ENCODE assay signal across 13 cellular contexts in the genomic region with DNA sequence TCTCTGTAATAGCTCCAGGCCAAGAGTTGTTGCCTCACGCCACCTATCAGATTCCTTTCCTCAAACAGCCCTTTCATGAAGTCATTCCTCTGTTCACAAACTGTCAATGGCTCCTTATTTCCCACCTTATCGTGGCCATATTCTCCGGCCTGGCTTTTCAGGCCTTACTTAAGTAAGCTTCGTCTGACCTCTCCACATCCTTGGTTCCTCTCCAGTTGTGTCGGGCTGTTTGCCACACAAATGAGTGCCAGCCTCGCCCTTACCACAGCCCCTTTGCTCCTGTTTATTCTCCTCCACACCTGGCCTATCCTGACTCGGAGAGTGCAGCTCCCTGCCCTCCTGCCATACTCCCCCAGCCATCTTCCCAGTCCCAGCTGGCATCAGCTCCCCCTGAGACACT. TPM values are rescaled to one million over a fixed set of nuclear protein-coding genes. Genes with fewer than 3 reads are reported as not detected.
DNase-seq lines count a peak whose midpoint lies in the region; ATAC-seq and TF ChIP-seq lines count a peak whose summit lies in the region.
"Had no signal": no experiment of that assay in that cellular context is flagged by ENCODE, and none has a peak within 500 bp of the region (broad histone marks: within the 10 kb centered on the region; RNA-seq: fewer than 3 reads in every experiment).

No MANE protein-coding gene starts in this region.

- H3K9me3 Mint-ChIP-seq in activated naive CD4-positive, alpha-beta T cell treated with anti-CD3 and anti-CD28 coated beads, Interleukin-2, amount 10 ng/mL, durations not matched to agents 7 days and 5 days: no peaks in the 10 kb centered on the region
- H3K9me3 Mint-ChIP-seq in activated naive CD4-positive, alpha-beta T cell treated with anti-CD3 and anti-CD28 coated beads, Interleukin-2, amount 50 U/mL, for 72 hours: no peaks in the 10 kb centered on the region
- no peaks in the 10 kb centered on the region for H3K9me3 Mint-ChIP-seq in activated T-helper 1 cell treated with anti-CD3 and anti-CD28 coated beads, Interleukin-12 subunit alpha, Interleukin-12 subunit beta, Interleukin-2, Interleukin-4 antibody, amounts not matched to agents 30 ng/mL and 10 ng/mL and 1 ng/mL, durations not matched to agents 14 hours and 24 hours and 36 hours
- H3K9me3 Mint-ChIP-seq in naive B cell: no peaks in the 10 kb centered on the region

- H3K4me3 ChIP-seq in transverse colon: no peak overlapping the region

- intact Hi-C loops in activated T-helper 1 cell treated with anti-CD3 and anti-CD28 coated beads, Interleukin-12 subunit alpha, Interleukin-12 subunit beta, Interleukin-2, Interleukin-4 antibody, amounts not matched to agents 30 ng/mL and 10 ng/mL and 1 ng/mL, durations not matched to agents 14 hours and 24 hours and 36 hours (cut with micrococcal nuclease): no loop called here
- intact Hi-C loops in transverse colon (cut with DNase I; ENCODE audit: low total_unique reads): no loop called here

- H3K4me1 Mint-ChIP-seq in activated naive CD4-positive, alpha-beta T cell treated with anti-CD3 and anti-CD28 coated beads, Interleukin-2, amount 10 ng/mL, durations not matched to agents 7 days and 5 days: peaks cover 23% of the 10 kb centered on the region
- H3K4me1 Mint-ChIP-seq in activated T-helper 1 cell treated with anti-CD3 and anti-CD28 coated beads, Interleukin-12 subunit alpha, Interleukin-12 subunit beta, Interleukin-2, Interleukin-4 antibody, amounts not matched to agents 30 ng/mL and 10 ng/mL and 1 ng/mL, durations not matched to agents 14 hours and 24 hours and 36 hours (ENCODE audit: low read depth): peaks cover 12% of the 10 kb centered on the region
- H3K4me1 Mint-ChIP-seq in naive B cell: peaks cover 37 to 57% (median 43%) of the 10 kb centered on the region in 3 donors

- TF ChIP-seq CTCF in transverse colon (IDR thresholded peaks at IDR 0.05): no peak

- peaks cover 0 to 1% (median 0%) of the 10 kb centered on the region in 4 donors for H3K36me3 ChIP-seq in transverse colon

- H3K36me3 Mint-ChIP-seq in activated naive CD4-positive, alpha-beta T cell treated with anti-CD3 and anti-CD28 coated beads, Interleukin-2, amount 10 ng/mL, durations not matched to agents 7 days and 5 days: peaks cover 25% of the 10 kb centered on the region
- H3K36me3 Mint-ChIP-seq in activated naive CD4-positive, alpha-beta T cell treated with anti-CD3 and anti-CD28 coated beads, Interleukin-2, amount 50 U/mL, for 72 hours: peaks cover 5 to 15% of the 10 kb centered on the region in 2 donors
- H3K36me3 Mint-ChIP-seq in activated T-helper 1 cell treated with anti-CD3 and anti-CD28 coated beads, Interleukin-12 subunit alpha, Interleukin-12 subunit beta, Interleukin-2, Interleukin-4 antibody, amounts not matched to agents 30 ng/mL and 10 ng/mL and 1 ng/mL, durations not matched to agents 14 hours and 24 hours and 36 hours (ENCODE audit: low read depth): peaks cover 28% of the 10 kb centered on the region
- H3K36me3 Mint-ChIP-seq in naive B cell: no peaks in the 10 kb centered on the region

- no peak for ATAC-seq in activated naive CD4-positive, alpha-beta T cell treated with anti-CD3 and anti-CD28 coated beads, Interleukin-2, amount 50 U/mL, for 72 hours
- ATAC-seq in naive B cell (ENCODE audit: low read depth in 2 of 2) (no peak), HG03108 (IDR thresholded peaks at IDR 0.05; ENCODE audit: unreplicated experiment) (no peak)

- in situ Hi-C loops in transverse colon (cut with MboI; ENCODE audit: low pct_ligation_motif_present in 1 of 4, low pct_unique_long_range_greater_than_20kb in 1 of 4, low sequenced_read_pairs in 3 of 4): no loop called here

- no peaks in the 10 kb centered on the region for H3K27me3 ChIP-seq in transverse colon

- peaks cover 12 to 58% (median 39%) of the 10 kb centered on the region in 4 donors for H3K4me1 ChIP-seq in transverse colon

- CTCF ChIA-PET in activated naive CD4-positive, alpha-beta T cell treated with anti-CD3 and anti-CD28 coated beads, Interleukin-2, amount 10 ng/mL, durations not matched to agents 7 days and 5 days (lab: Charles Lee): interaction anchor here (1.5 to 6.1 kb wide), 4 partner anchors 16 to 200 kb away, joined by 3 to 31 read pairs (median 10); no protein-coding TSS in a partner anchor

- peak overlapping the region; percentile 4 for H3K4me3 Mint-ChIP-seq in activated naive CD4-positive, alpha-beta T cell treated with anti-CD3 and anti-CD28 coated beads, Interleukin-2, amount 10 ng/mL, durations not matched to agents 7 days and 5 days
- H3K4me3 Mint-ChIP-seq in activated T-helper 1 cell treated with anti-CD3 and anti-CD28 coated beads, Interleukin-12 subunit alpha, Interleukin-12 subunit beta, Interleukin-2, Interleukin-4 antibody, amounts not matched to agents 30 ng/mL and 10 ng/mL and 1 ng/mL, durations not matched to agents 14 hours and 24 hours and 36 hours: peak overlapping the region; percentile 46
- H3K4me3 Mint-ChIP-seq in naive B cell: peak overlapping the region in 7 of 8 donors; percentile 25 to 83 (median 77)

- WGBS in transverse colon (ENCODE audit: low coverage in 1 of 2), 2 donors: 59 to 69% methylated on average over 7 of the region's 7 CpGs

- no peaks in the 10 kb centered on the region for H3K9me3 ChIP-seq in transverse colon

- H3K27ac Mint-ChIP-seq in activated naive CD4-positive, alpha-beta T cell treated with anti-CD3 and anti-CD28 coated beads, Interleukin-2, amount 10 ng/mL, durations not matched to agents 7 days and 5 days: peak overlapping the region; percentile 31
- H3K27ac Mint-ChIP-seq in activated naive CD4-positive, alpha-beta T cell treated with anti-CD3 and anti-CD28 coated beads, Interleukin-2, amount 50 U/mL, for 72 hours: no peak overlapping the region
- no peak overlapping the region for H3K27ac Mint-ChIP-seq in activated T-helper 1 cell treated with anti-CD3 and anti-CD28 coated beads, Interleukin-12 subunit alpha, Interleukin-12 subunit beta, Interleukin-2, Interleukin-4 antibody, amounts not matched to agents 30 ng/mL and 10 ng/mL and 1 ng/mL, durations not matched to agents 14 hours and 24 hours and 36 hours
- H3K27ac Mint-ChIP-seq in naive B cell: peak overlapping the region in 2 of 6 donors; percentile 29 to 79

- DNase-seq in activated naive CD4-positive, alpha-beta T cell treated with anti-CD3 and anti-CD28 coated beads, Interleukin-2, amount 10 ng/mL, durations not matched to agents 7 days and 5 days: peak; percentile 14
- DNase-seq in activated naive CD4-positive, alpha-beta T cell treated with anti-CD3 and anti-CD28 coated beads, Interleukin-2, amount 50 U/mL, for 72 hours (ENCODE audit: low spot score in 2 of 2): no peak
- no peak for DNase-seq in activated T-helper 1 cell treated with anti-CD3 and anti-CD28 coated beads, Interleukin-12 subunit alpha, Interleukin-12 subunit beta, Interleukin-2, Interleukin-4 antibody, amounts not matched to agents 30 ng/mL and 10 ng/mL and 1 ng/mL, durations not matched to agents 14 hours and 24 hours and 36 hours (ENCODE audit: low spot score)
- DNase-seq in naive B cell (no peak), transverse colon (peak; percentile 49), NCI-H2196 (lab: John Stamatoyannopoulos, UW; ENCODE audit: unreplicated experiment) (no peak), NOMO-1 treated with dmso at 0.1 percent for 144 hours (lab: John Stamatoyannopoulos, UW; ENCODE audit: unreplicated experiment) (no peak)
- DNase-seq: foreskin fibroblast, MV-4-11, NCI-H345, occipital lobe, RPMI8226 had no signal

- no peak for TF ChIP-seq POLR2A in transverse colon (IDR thresholded peaks at IDR 0.05)

- TF ChIP-seq EP300 in transverse colon (IDR thresholded peaks at IDR 0.05; ENCODE audit: low read depth): no peak

- no peak overlapping the region for H3K27ac ChIP-seq in transverse colon

- peaks cover 4% of the 10 kb centered on the region for H3K27me3 Mint-ChIP-seq in activated naive CD4-positive, alpha-beta T cell treated with anti-CD3 and anti-CD28 coated beads, Interleukin-2, amount 10 ng/mL, durations not matched to agents 7 days and 5 days
- H3K27me3 Mint-ChIP-seq in activated T-helper 1 cell treated with anti-CD3 and anti-CD28 coated beads, Interleukin-12 subunit alpha, Interleukin-12 subunit beta, Interleukin-2, Interleukin-4 antibody, amounts not matched to agents 30 ng/mL and 10 ng/mL and 1 ng/mL, durations not matched to agents 14 hours and 24 hours and 36 hours (ENCODE audit: insufficient read depth): peaks cover 1% of the 10 kb centered on the region
- H3K27me3 Mint-ChIP-seq in naive B cell: no peaks in the 10 kb centered on the region

RNA-seq across cellular contexts. Expression of gene TP53I13, which starts 2.0 kb away (rescaled TPM):
- 10 to 100 TPM; 29.9 to 52.1 TPM for total RNA-seq in activated naive CD4-positive, alpha-beta T cell treated with anti-CD3 and anti-CD28 coated beads, Interleukin-2, amount 50 U/mL, for 72 hours
- total RNA-seq in activated T-helper 1 cell treated with anti-CD3 and anti-CD28 coated beads, Interleukin-12 subunit alpha, Interleukin-12 subunit beta, Interleukin-2, Interleukin-4 antibody, amounts not matched to agents 30 ng/mL and 10 ng/mL and 1 ng/mL, durations not matched to agents 14 hours and 24 hours and 36 hours: 67.4 and 71.8 TPM in 2 replicates
- 10 to 100 TPM; 28.1 to 41.5 (median 38.4) TPM for polyA plus RNA-seq in naive B cell (ENCODE audit: low read depth in 6 of 6)
- 100 to 1,000 TPM in 1 of 4 donors, 10 to 100 TPM in 3; 47.8 to 144 (median 87.7) TPM for total RNA-seq in transverse colon

RNA-seq across cellular contexts. Expression of gene ABHD15, which starts 3.7 kb away (rescaled TPM):
- 10 to 100 TPM in 1 of 2 donors, 1 to 10 TPM in 1; 5.1 to 10.6 TPM for total RNA-seq in activated naive CD4-positive, alpha-beta T cell treated with anti-CD3 and anti-CD28 coated beads, Interleukin-2, amount 50 U/mL, for 72 hours
- 18.5 and 19.5 TPM in 2 replicates for total RNA-seq in activated T-helper 1 cell treated with anti-CD3 and anti-CD28 coated beads, Interleukin-12 subunit alpha, Interleukin-12 subunit beta, Interleukin-2, Interleukin-4 antibody, amounts not matched to agents 30 ng/mL and 10 ng/mL and 1 ng/mL, durations not matched to agents 14 hours and 24 hours and 36 hours
- 10 to 100 TPM; 15.1 to 45.2 (median 20.3) TPM for polyA plus RNA-seq in naive B cell (ENCODE audit: low read depth in 6 of 6)
- 10 to 100 TPM; 18.7 to 38.0 (median 24.6) TPM for total RNA-seq in transverse colon

RNA-seq across cellular contexts. Expression of gene GIT1, which starts 18.9 kb away (rescaled TPM):
- total RNA-seq in activated naive CD4-positive, alpha-beta T cell treated with anti-CD3 and anti-CD28 coated beads, Interleukin-2, amount 50 U/mL, for 72 hours: 10 to 100 TPM; 49.8 to 67.8 TPM
- 81.0 and 87.5 TPM in 2 replicates for total RNA-seq in activated T-helper 1 cell treated with anti-CD3 and anti-CD28 coated beads, Interleukin-12 subunit alpha, Interleukin-12 subunit beta, Interleukin-2, Interleukin-4 antibody, amounts not matched to agents 30 ng/mL and 10 ng/mL and 1 ng/mL, durations not matched to agents 14 hours and 24 hours and 36 hours
- polyA plus RNA-seq in naive B cell (ENCODE audit: low read depth in 6 of 6): 10 to 100 TPM in 1 of 6 donors, 1 to 10 TPM in 5; 1.6 to 12.9 (median 4.4) TPM
- 10 to 100 TPM; 39.2 to 71.8 (median 41.3) TPM for total RNA-seq in transverse colon

RNA-seq across cellular contexts. Expression of gene ANKRD13B, which starts 22.4 kb away (rescaled TPM):
- total RNA-seq in activated naive CD4-positive, alpha-beta T cell treated with anti-CD3 and anti-CD28 coated beads, Interleukin-2, amount 50 U/mL, for 72 hours: 10 to 100 TPM in 1 of 2 donors, 1 to 10 TPM in 1; 8.9 to 25.3 TPM
- 45.8 and 46.2 TPM in 2 replicates for total RNA-seq in activated T-helper 1 cell treated with anti-CD3 and anti-CD28 coated beads, Interleukin-12 subunit alpha, Interleukin-12 subunit beta, Interleukin-2, Interleukin-4 antibody, amounts not matched to agents 30 ng/mL and 10 ng/mL and 1 ng/mL, durations not matched to agents 14 hours and 24 hours and 36 hours
- not detected for polyA plus RNA-seq in naive B cell (ENCODE audit: low read depth in 6 of 6)
- total RNA-seq in transverse colon: 1 to 10 TPM; 2.9 to 8.6 (median 5.6) TPM

RNA-seq across cellular contexts. Expression of gene CORO6, which starts 52.2 kb away (rescaled TPM):
- total RNA-seq in activated naive CD4-positive, alpha-beta T cell treated with anti-CD3 and anti-CD28 coated beads, Interleukin-2, amount 50 U/mL, for 72 hours: 10 to 100 TPM; 17.3 to 47.3 TPM
- 5.1 and 6.4 TPM in 2 replicates for total RNA-seq in activated T-helper 1 cell treated with anti-CD3 and anti-CD28 coated beads, Interleukin-12 subunit alpha, Interleukin-12 subunit beta, Interleukin-2, Interleukin-4 antibody, amounts not matched to agents 30 ng/mL and 10 ng/mL and 1 ng/mL, durations not matched to agents 14 hours and 24 hours and 36 hours
- under 1 TPM in 2 of 6 donors, not detected in 4; 0.12 to 0.13 TPM for polyA plus RNA-seq in naive B cell (ENCODE audit: low read depth in 6 of 6)
- 10 to 100 TPM; 12.2 to 37.4 (median 13.9) TPM for total RNA-seq in transverse colon

Comparison
In these comparisons a context has a peak if more than half of its experiments do, and no peak if none do; other contexts are left out.
1. DNase-seq: peak in activated naive CD4-positive, alpha-beta T cell treated with anti-CD3 and anti-CD28 coated beads, Interleukin-2, amount 10 ng/mL, durations not matched to agents 7 days and 5 days (single experiment) and transverse colon (single experiment); none in activated naive CD4-positive, alpha-beta T cell treated with anti-CD3 and anti-CD28 coated beads, Interleukin-2, amount 50 U/mL, for 72 hours (0 of 2), activated T-helper 1 cell treated with anti-CD3 and anti-CD28 coated beads, Interleukin-12 subunit alpha, Interleukin-12 subunit beta, Interleukin-2, Interleukin-4 antibody, amounts not matched to agents 30 ng/mL and 10 ng/mL and 1 ng/mL, durations not matched to agents 14 hours and 24 hours and 36 hours (single experiment), naive B cell (single experiment), NCI-H2196 (single experiment) and NOMO-1 treated with dmso at 0.1 percent for 144 hours (single experiment).
2. H3K4me3 Mint-ChIP-seq: peak in every context shown above with its lines; median percentile 77 in naive B cell; 46 in activated T-helper 1 cell treated with anti-CD3 and anti-CD28 coated beads, Interleukin-12 subunit alpha, Interleukin-12 subunit beta, Interleukin-2, Interleukin-4 antibody, amounts not matched to agents 30 ng/mL and 10 ng/mL and 1 ng/mL, durations not matched to agents 14 hours and 24 hours and 36 hours; 4 in activated naive CD4-positive, alpha-beta T cell treated with anti-CD3 and anti-CD28 coated beads, Interleukin-2, amount 10 ng/mL, durations not matched to agents 7 days and 5 days.